Comparison of ENCODE assay signal across 8 cellular contexts in the genomic region with DNA sequence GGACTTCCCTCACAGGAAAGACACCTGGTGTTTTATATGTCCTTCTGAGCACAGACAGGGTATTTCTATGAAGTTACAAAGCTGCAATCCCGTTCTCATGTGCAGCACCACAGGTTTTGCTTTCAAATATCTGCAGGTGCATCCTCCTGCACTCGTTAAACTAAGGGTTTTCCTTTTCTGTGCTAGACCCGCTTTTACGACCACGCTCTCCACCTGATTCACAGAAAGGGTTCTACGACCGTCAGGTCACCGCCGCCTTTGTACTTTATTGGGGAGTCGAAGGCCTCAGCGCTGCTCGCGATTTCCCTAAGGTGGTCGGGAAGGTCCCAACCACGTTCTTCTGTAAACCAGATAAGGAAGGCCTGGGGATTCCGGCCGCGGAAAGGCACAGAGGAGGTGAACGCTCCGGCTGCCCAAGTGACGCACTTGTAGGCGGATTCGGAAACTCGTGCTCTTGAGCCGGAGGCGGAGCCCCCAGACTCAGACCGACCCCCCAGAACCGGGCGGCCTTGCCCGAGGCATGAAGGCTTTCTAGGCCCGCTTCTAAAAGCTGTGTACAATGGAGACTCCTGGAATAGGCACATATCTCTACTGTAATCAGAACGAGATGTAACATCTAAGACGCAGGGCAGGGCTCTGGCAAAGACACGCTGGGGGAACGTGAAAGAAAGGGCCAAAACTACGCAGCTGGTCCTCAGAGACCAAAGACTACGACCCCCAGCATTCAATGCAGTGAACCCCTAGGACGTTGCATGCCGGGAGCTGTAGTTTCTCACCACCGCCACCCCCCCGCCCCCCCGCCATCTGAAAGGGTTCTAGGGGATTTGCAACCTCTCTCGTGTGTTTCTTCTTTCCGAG. TPM values are rescaled to one million over a fixed set of nuclear protein-coding genes. Genes with fewer than 3 reads are reported as not detected.
DNase-seq lines count a peak whose midpoint lies in the region; ATAC-seq and TF ChIP-seq lines count a peak whose summit lies in the region.

No MANE protein-coding gene starts in this region.

- H3F3A ChIP-seq in GM23248 (ENCODE audit: insufficient read depth): no peaks in the 10 kb centered on the region; the same call in 1 of the 2 replicates

- peaks cover 26 to 68% (median 58%) of the 10 kb centered on the region in 4 donors for H3K4me1 Mint-ChIP-seq in naive thymus-derived CD8-positive, alpha-beta T cell
- peaks cover 55% of the 10 kb centered on the region for H3K4me1 Mint-ChIP-seq in stimulated activated effector memory CD8-positive, alpha-beta T cell treated with anti-CD3 and anti-CD28 coated beads, Interleukin-12 subunit alpha, Interleukin-12 subunit beta, amount 100 ng/mL, for 72 hours

- H2AFZ ChIP-seq in GM23248: peak overlapping the region; percentile 98

- H3K4me1 ChIP-seq in GM23248 (ENCODE audit: insufficient read depth) (peaks cover 21% of the 10 kb centered on the region), RWPE2 (ENCODE audit: insufficient read depth, poor library complexity, severe bottlenecking) (peaks cover 29% of the 10 kb centered on the region)

- H3K9me2 ChIP-seq in GM23248 (ENCODE audit: insufficient read depth): no peaks in the 10 kb centered on the region

- peak overlapping the region; percentile 92 for H3K4me2 ChIP-seq in GM23248 (ENCODE audit: unreplicated experiment)

- peaks cover 0 to 27% (median 15%) of the 10 kb centered on the region in 3 donors for H3K36me3 Mint-ChIP-seq in naive thymus-derived CD8-positive, alpha-beta T cell
- H3K36me3 Mint-ChIP-seq in stimulated activated effector memory CD8-positive, alpha-beta T cell treated with anti-CD3 and anti-CD28 coated beads, Interleukin-12 subunit alpha, Interleukin-12 subunit beta, amount 100 ng/mL, for 72 hours: peaks cover 64% of the 10 kb centered on the region

- no peaks in the 10 kb centered on the region for H3K9me3 Mint-ChIP-seq in naive thymus-derived CD8-positive, alpha-beta T cell
- no peaks in the 10 kb centered on the region for H3K9me3 Mint-ChIP-seq in stimulated activated effector memory CD8-positive, alpha-beta T cell treated with anti-CD3 and anti-CD28 coated beads, Interleukin-12 subunit alpha, Interleukin-12 subunit beta, amount 100 ng/mL, for 72 hours

- H3K27me3 ChIP-seq in GM23248 (replicated peaks; ENCODE audit: insufficient read depth) (no peaks in the 10 kb centered on the region), MG63 (no peaks in the 10 kb centered on the region), RWPE2 (ENCODE audit: insufficient read depth, poor library complexity, severe bottlenecking) (no peaks in the 10 kb centered on the region)

- in situ Hi-C loops in GM23248 (cut with MboI): no loop called here

- DNase-seq in DMS 273 (lab: John Stamatoyannopoulos, UW; ENCODE audit: unreplicated experiment): peak; percentile 94
- DNase-seq in GM23248: peak; percentile 95
- peak; percentile 86 for DNase-seq in MG63
- peak; percentile 88 for DNase-seq in RWPE2 (ENCODE audit: low spot score)
- peak; percentile 76 for DNase-seq in activated effector memory CD4-positive, alpha-beta T cell treated with Interleukin-2 at 50 U/mL for 16 hours
- DNase-seq in fibroblast of pulmonary artery (ENCODE audit: low read depth): peak; percentile 93
- DNase-seq in naive thymus-derived CD8-positive, alpha-beta T cell: peak; percentile 68 to 97 (median 88)
- peak; percentile 63 to 91 for DNase-seq in stimulated activated effector memory CD8-positive, alpha-beta T cell treated with anti-CD3 and anti-CD28 coated beads, Interleukin-12 subunit alpha, Interleukin-12 subunit beta, amount 100 ng/mL, for 72 hours (ENCODE audit: low spot score in 2 of 2)

- peak; percentile 62 for ATAC-seq in RWPE2 (ENCODE audit: low read depth)
- peak; percentile 51 to 55 for ATAC-seq in naive thymus-derived CD8-positive, alpha-beta T cell
- peak; percentile 65 for ATAC-seq in stimulated activated effector memory CD8-positive, alpha-beta T cell treated with anti-CD3 and anti-CD28 coated beads, Interleukin-12 subunit alpha, Interleukin-12 subunit beta, amount 100 ng/mL, for 72 hours

- H4K20me1 ChIP-seq in GM23248 (ENCODE audit: insufficient read depth): no peaks in the 10 kb centered on the region

- H3K9me3 ChIP-seq in GM23248 (ENCODE audit: low read depth): no peaks in the 10 kb centered on the region
- H3K9me3 ChIP-seq in MG63: no peaks in the 10 kb centered on the region
- no peaks in the 10 kb centered on the region for H3K9me3 ChIP-seq in RWPE2 (ENCODE audit: severe bottlenecking)

- peaks cover 41% of the 10 kb centered on the region for H3K79me2 ChIP-seq in GM23248 (ENCODE audit: insufficient read depth)

- H3K27ac ChIP-seq in GM23248 (peak overlapping the region; percentile 92), RWPE2 (ENCODE audit: poor library complexity, severe bottlenecking) (peak overlapping the region; percentile 58)

- H3K27ac Mint-ChIP-seq in naive thymus-derived CD8-positive, alpha-beta T cell: peak overlapping the region; percentile 97 to 100 (median 100)
- peak overlapping the region; percentile 100 for H3K27ac Mint-ChIP-seq in stimulated activated effector memory CD8-positive, alpha-beta T cell treated with anti-CD3 and anti-CD28 coated beads, Interleukin-12 subunit alpha, Interleukin-12 subunit beta, amount 100 ng/mL, for 72 hours

- peak overlapping the region; percentile 83 to 98 (median 94) for H3K4me3 Mint-ChIP-seq in naive thymus-derived CD8-positive, alpha-beta T cell
- H3K4me3 Mint-ChIP-seq in stimulated activated effector memory CD8-positive, alpha-beta T cell treated with anti-CD3 and anti-CD28 coated beads, Interleukin-12 subunit alpha, Interleukin-12 subunit beta, amount 100 ng/mL, for 72 hours: peak overlapping the region; percentile 94

- peaks cover 0 to 4% (median 0%) of the 10 kb centered on the region in 5 donors for H3K27me3 Mint-ChIP-seq in naive thymus-derived CD8-positive, alpha-beta T cell

- 1 to 2% methylated on average over 44 of the region's 44 CpGs for WGBS in GM23248 (ENCODE audit: low coverage in 1 of 2, low lambda C conversion rate in 2 of 2, missing lambda C conversion rate in 2 of 2), 2 experiments

- H3K4me3 ChIP-seq in GM23248 (peak overlapping the region; percentile 85), MG63 (peak overlapping the region; percentile 92), RWPE2 (ENCODE audit: severe bottlenecking) (peak overlapping the region; percentile 51), fibroblast of pulmonary artery (replicated peaks; ENCODE audit: low read depth, low read length) (peak overlapping the region; percentile 66)

- POLR2A ChIA-PET in naive thymus-derived CD8-positive, alpha-beta T cell (lab: Charles Lee): interaction anchor here (0.6 to 5.3 kb wide), 38 partner anchors 9 to 1867 kb away, joined by 3 to 180 read pairs (median 6); partner anchors contain the start of genes APPL2, EID3, HCFC2 and NFYB

- H3K9ac ChIP-seq in GM23248: peak overlapping the region; percentile 91

- H3K36me3 ChIP-seq in GM23248 (ENCODE audit: low read depth) (peaks cover 23% of the 10 kb centered on the region), MG63 (peaks cover 37% of the 10 kb centered on the region), RWPE2 (ENCODE audit: low read depth) (peaks cover 39% of the 10 kb centered on the region)

- TF ChIP-seq CTCF in RWPE2 (IDR thresholded peaks at IDR 0.05; ENCODE audit: poor library complexity, severe bottlenecking): no peak
- TF ChIP-seq CTCF in fibroblast of pulmonary artery (IDR thresholded peaks at IDR 0.05; ENCODE audit: low read length, missing control alignments): no peak

RNA-seq across cellular contexts. Expression of gene HSP90B1, which starts 0.9 kb away (rescaled TPM):
- total RNA-seq in GM23248 (2014; rRNA removed; shearing (Covaris generic)): 477 and 555 TPM in 2 replicates
- 969 and 998 TPM in 2 replicates for polyA plus RNA-seq in GM23248 (2016; fragmentation: Nextera tagmentation; extraction: Ambion mirVana)
- 364 and 534 TPM in 2 replicates for total RNA-seq in MG63 (2014; rRNA removed; shearing (Covaris generic); ENCODE audit: low replicate concordance)
- 100 to 1,000 TPM; 279 to 297 TPM for total RNA-seq in naive thymus-derived CD8-positive, alpha-beta T cell
- polyA plus RNA-seq in naive thymus-derived CD8-positive, alpha-beta T cell: 100 to 1,000 TPM; 174 to 223 (median 206) TPM

RNA-seq across cellular contexts. Expression of gene TDG, which starts 36.4 kb away (rescaled TPM):
- 22.8 and 24.0 TPM in 2 replicates for total RNA-seq in GM23248 (2014; rRNA removed; shearing (Covaris generic))
- polyA plus RNA-seq in GM23248 (2016; fragmentation: Nextera tagmentation; extraction: Ambion mirVana): 25.5 and 28.5 TPM in 2 replicates
- 24.6 and 42.0 TPM in 2 replicates for total RNA-seq in MG63 (2014; rRNA removed; shearing (Covaris generic); ENCODE audit: low replicate concordance)
- 10 to 100 TPM; 35.3 to 38.5 TPM for total RNA-seq in naive thymus-derived CD8-positive, alpha-beta T cell
- polyA plus RNA-seq in naive thymus-derived CD8-positive, alpha-beta T cell: 10 to 100 TPM; 19.0 to 21.4 (median 20.0) TPM

Comparison
In these comparisons a context has a peak if more than half of its experiments do, and no peak if none do; other contexts are left out.
1. Peak in every context shown above with its lines: DNase-seq, ATAC-seq, H3K4me3 ChIP-seq and H3K27ac ChIP-seq.